ENCODE assay signal across 13 cellular contexts in genomic region chr2:223494987-223495386, GRCh38.
"Had no signal": no experiment of that assay in that cellular context is flagged by ENCODE, and none has a peak within 500 bp of the region (broad histone marks: within the 10 kb centered on the region; RNA-seq: fewer than 3 reads in every experiment).

No MANE protein-coding gene starts in this region.

- DNase-seq: activated CD4-positive, alpha-beta T cell treated with anti-CD3 and anti-CD28 coated beads for 1 hour; activated CD4-positive, alpha-beta T cell treated with anti-CD3 and anti-CD28 coated beads, Interleukin-2, amount 50 U/mL, for 4 hours; activated naive CD4-positive, alpha-beta T cell; activated naive CD8-positive, alpha-beta T cell treated with anti-CD3 and anti-CD28 coated beads, Interleukin-2, amount 50 U/mL, for 24 hours; activated T-cell treated with anti-CD3 and anti-CD28 coated beads for 4 hours; gastrocnemius medialis; heart left ventricle; natural killer cell; retina; upper lobe of right lung had no signal

- H3K4me3 ChIP-seq: gastrocnemius medialis, heart left ventricle, lung, thoracic aorta, upper lobe of right lung had no signal

- ATAC-seq: activated naive CD8-positive, alpha-beta T cell treated with anti-CD3 and anti-CD28 coated beads, Interleukin-2, amount 50 U/mL, for 24 hours; gastrocnemius medialis; heart left ventricle; natural killer cell; stimulated activated effector memory CD8-positive, alpha-beta T cell treated with anti-CD3 and anti-CD28 coated beads, Interleukin-12 subunit alpha, Interleukin-12 subunit beta, amount 100 ng/mL, for 72 hours; upper lobe of right lung had no signal
